8 cellular contexts compared by ENCODE assay signal in genomic region chr20:64254571-64255360, GRCh38. TPM values are rescaled to one million over a fixed set of nuclear protein-coding genes. Genes with fewer than 3 reads are reported as not detected.
DNase-seq lines count a peak whose midpoint lies in the region; ATAC-seq, FAIRE-seq and TF ChIP-seq lines count a peak whose summit lies in the region.

No MANE protein-coding gene starts in this region.

- no peaks in the 10 kb centered on the region for H3K9me3 Mint-ChIP-seq in nephron

- peaks cover 4 to 37% of the 10 kb centered on the region in 2 experiments; a peak in 3 of 4 replicates for H3K79me2 ChIP-seq in H1 (ENCODE audit: control insufficient read depth in 1 of 2, insufficient read depth in 2 of 2, low read length in 2 of 2)

- H3K27me3 Mint-ChIP-seq in nephron (ENCODE audit: low read depth): peaks cover 25% of the 10 kb centered on the region

- H3K27me3 ChIP-seq in BJ (ENCODE audit: control insufficient read depth, insufficient read depth, low read length): peaks cover under 1% of the 10 kb centered on the region; the same call in 1 of the 2 replicates
- H3K27me3 ChIP-seq in H1 (replicated peaks in 1 of 4; ENCODE audit: control insufficient read depth in 3 of 4, extremely low read depth in 1 of 4, insufficient read depth in 3 of 4, low read length in 3 of 4): no peaks in the 10 kb centered on the region; a peak in 1 of 7 replicates

- H3K79me1 ChIP-seq in H1 (ENCODE audit: low read depth, low read length): peaks cover 6% of the 10 kb centered on the region

- peak overlapping the region; percentile 79 for H4K5ac ChIP-seq in H1 (ENCODE audit: insufficient read length, low read depth, low read length)

- peak overlapping the region; percentile 77; the same call in 1 of the 2 replicates for H2BK12ac ChIP-seq in H1 (ENCODE audit: low read depth, low read length)

- no peak for ATAC-seq in GM18511 (IDR thresholded peaks at IDR 0.05; ENCODE audit: unreplicated experiment)

- CTCF ChIA-PET in BJ (lab: Yijun Ruan, JAX) (no interaction called here), H1 (lab: Charles Lee; ENCODE audit: partially characterized antibody) (interaction anchor here (1.2 to 6.5 kb wide), 5 partner anchors 9 to 135 kb away, joined by 3 to 41 read pairs (median 3); no protein-coding TSS in a partner anchor)

- H3K18ac ChIP-seq in H1 (ENCODE audit: extremely low read depth, low read length): peak overlapping the region; percentile 89; the same call in 1 of the 2 replicates

- POLR2A ChIA-PET in BJ (lab: Charles Lee) (interaction anchor here (0.6 kb wide), 1 partner anchor 42 kb away, joined by 4 read pairs; no protein-coding TSS in a partner anchor), H1 (lab: Charles Lee; ENCODE audit: partially characterized antibody) (interaction anchor here (0.9 to 3.2 kb wide), 6 partner anchors 9 to 205 kb away, joined by 3 to 11 read pairs (median 4); no protein-coding TSS in a partner anchor)

- H3K4me2 ChIP-seq in H1 (ENCODE audit: insufficient read depth in 1 of 2, low read depth in 2 of 2, low read length in 2 of 2): peak overlapping the region; percentile 66 to 82

- H3K23ac ChIP-seq in H1 (ENCODE audit: insufficient read length): no peak overlapping the region

- 70% methylated on average over 26 of the region's 28 CpGs; no CpG with 5 or more reads in 1 of the 2 experiments for WGBS in H1 (ENCODE audit: extremely low coverage in 1 of 2, insufficient coverage in 1 of 2, insufficient read length in 1 of 2, insufficient replicate concordance in 2 of 2, low coverage in 1 of 2, low lambda C conversion rate in 2 of 2, missing lambda C conversion rate in 1 of 2), 2 experiments

- no peak overlapping the region for H2BK120ac ChIP-seq in H1 (replicated peaks; ENCODE audit: low read depth, low read length)

- no peak overlapping the region for H3K4ac ChIP-seq in H1 (replicated peaks; ENCODE audit: insufficient read length, low read depth, low read length)

- peak overlapping the region; percentile 66; the same call in 1 of the 2 replicates for H2AFZ ChIP-seq in H1 (ENCODE audit: low read length)

- H3K4me3 Mint-ChIP-seq in nephron: peak overlapping the region; percentile 78 to 85 (median 81)

- no peak for TF ChIP-seq POLR2A in H1 (IDR thresholded peaks at IDR 0.05; ENCODE audit: control extremely low read depth in 1 of 2, low read depth in 2 of 2, low read length in 2 of 2)

- no peak for TF ChIP-seq EP300 in H1 (IDR thresholded peaks at IDR 0.05; ENCODE audit: borderline replicate concordance in 1 of 2, low read depth in 2 of 2, low read length in 2 of 2)

- no peak overlapping the region for H2AK5ac ChIP-seq in H1 (ENCODE audit: low read depth, low read length)

- H4K20me1 ChIP-seq in H1 (replicated peaks in 1 of 2; ENCODE audit: control insufficient read depth in 1 of 2, insufficient read depth in 2 of 2, low read length in 2 of 2): peaks cover 2% of the 10 kb centered on the region in 2 experiments

- peaks cover 3% of the 10 kb centered on the region; the same call in 1 of the 2 replicates for H3K23me2 ChIP-seq in H1 (ENCODE audit: low read depth, low read length)

- H3K36me3 ChIP-seq in BJ (ENCODE audit: control insufficient read depth, insufficient read depth, low read length) (no peaks in the 10 kb centered on the region), H1 (ENCODE audit: control insufficient read depth in 2 of 4, insufficient read depth in 4 of 4, low read length in 3 of 4) (no peaks in the 10 kb centered on the region)

- H2BK5ac ChIP-seq in H1 (ENCODE audit: low read depth, low read length): no peak overlapping the region; the same call in 1 of the 2 replicates

- no peak overlapping the region for H2BK20ac ChIP-seq in H1 (ENCODE audit: low read length)

- H3K9ac ChIP-seq in H1 (replicated peaks in 1 of 4; ENCODE audit: extremely low read depth in 1 of 4, low read depth in 3 of 4, low read length in 3 of 4): peak overlapping the region in 3 of 4 experiments; percentile 21 to 64 (median 38); a peak in 3 of 7 replicates

- H2BK15ac ChIP-seq in H1 (ENCODE audit: low read length): no peak overlapping the region

- H3K9me3 ChIP-seq in H1 (ENCODE audit: insufficient read depth in 2 of 2, low read depth in 1 of 2, low read length in 1 of 2): no peaks in the 10 kb centered on the region

- TF ChIP-seq RAD21 in H1 (IDR thresholded peaks at IDR 0.05 in 1 of 2, conservative IDR thresholded peaks at IDR 0.05 in 1 of 2; ENCODE audit: low read depth in 2 of 2, low read length in 2 of 2): no peak

- no peak overlapping the region for H3K27ac ChIP-seq in H1 (ENCODE audit: low read depth, low read length)

- peaks cover 2 to 17% (median 8%) of the 10 kb centered on the region in 4 experiments; a peak in 6 of 7 replicates for H3K4me1 ChIP-seq in H1 (replicated peaks in 1 of 4; ENCODE audit: control insufficient read depth in 3 of 4, insufficient read depth in 4 of 4, low read length in 3 of 4)

- no peak overlapping the region for H4K91ac ChIP-seq in H1 (replicated peaks; ENCODE audit: insufficient read length, low read length)

- H3K56ac ChIP-seq in H1 (replicated peaks; ENCODE audit: insufficient read length, low read depth, low read length): peak overlapping the region; percentile 60

- peak overlapping the region; percentile 74 to 90 (median 77) for H3K27ac Mint-ChIP-seq in nephron

- H3K4me1 Mint-ChIP-seq in nephron: peaks cover 40% of the 10 kb centered on the region

- TF ChIP-seq CTCF in BJ (IDR thresholded peaks at IDR 0.05; ENCODE audit: insufficient read depth, low read depth, low read length): no peak
- no peak for TF ChIP-seq CTCF in H1 (IDR thresholded peaks at IDR 0.05; ENCODE audit: control extremely low read depth in 1 of 3, insufficient read depth in 1 of 3, low read depth in 1 of 3, low read length in 3 of 3)
- no peak for TF ChIP-seq CTCF in nephron (IDR thresholded peaks at IDR 0.05; ENCODE audit: unreplicated experiment in 3 of 3)

- no peak overlapping the region for H3K14ac ChIP-seq in H1 (ENCODE audit: insufficient read length)

- H3K4me3 ChIP-seq in BJ (ENCODE audit: low read depth, low read length): peak overlapping the region; percentile 85
- H3K4me3 ChIP-seq in H1 (ENCODE audit: extremely low read depth in 1 of 4, insufficient read depth in 2 of 4, low read depth in 3 of 4, low read length in 4 of 4): peak overlapping the region; percentile 15 to 98 (median 48); a peak in 6 of 8 replicates

- DNase-seq in BJ (ENCODE audit: low read depth) (no peak), NCI-H526 (lab: John Stamatoyannopoulos, UW) (peak; percentile 25 to 78), H1 (ENCODE audit: low read depth in 1 of 2, low spot score in 2 of 2) (no peak), NCI-H1930 (lab: John Stamatoyannopoulos, UW) (no peak), hippocampal formation (lab: John Stamatoyannopoulos, UW) (no peak), GOT3 (lab: John Stamatoyannopoulos, UW) (no peak)

- no peaks in the 10 kb centered on the region for H3K36me3 Mint-ChIP-seq in nephron (ENCODE audit: low read depth)

- H4K8ac ChIP-seq in H1 (ENCODE audit: extremely low read depth, insufficient read depth, low read length): peak overlapping the region; percentile 88; the same call in 1 of the 2 replicates

- no peak for FAIRE-seq in H1 (lab: Jason Lieb, UNC)

TF ChIP-seq in H1, 55 proteins besides CTCF, POLR2A, EP300 and RAD21:
- no peak for TF ChIP-seq POLR2AphosphoS5 (IDR thresholded peaks at IDR 0.05; ENCODE audit: low read depth, low read length)
- peak; percentile 21 for TF ChIP-seq RNF2 (IDR thresholded peaks at IDR 0.05; ENCODE audit: borderline replicate concordance, low read depth, low read length, missing control alignments, poor library complexity, severe bottlenecking)
- no peak for TF ChIP-seq ASH2L (IDR thresholded peaks at IDR 0.05; ENCODE audit: low read length)
- no peak for TF ChIP-seq SIX5 (IDR thresholded peaks at IDR 0.05; ENCODE audit: low read depth, low read length)
- TF ChIP-seq BACH1 (IDR thresholded peaks at IDR 0.05; ENCODE audit: low read length): no peak

RNA-seq across cellular contexts. Expression of gene PCMTD2, which starts 0.8 kb away (rescaled TPM):
- polyA plus RNA-seq in BJ (2011; rRNA removed) (34.4 and 36.1 TPM in 2 replicates), H1 (2011; rRNA removed) (21.4 and 24.6 TPM in 2 replicates)
- 9.2 and 9.7 TPM in 2 replicates for polyA minus RNA-seq in BJ (2011; rRNA and poly(A)+ RNA removed)
- 55.1 and 57.8 TPM in 2 replicates for total RNA-seq in H1 (2021; fragmentation: NEBNext Ultra II Directional; extraction: Animal tissue kit (Norgen Biotek cat#: 25700))
- polyA plus RNA-seq in H1 (2011; cell fraction: cytosol; rRNA removed): 44.6 TPM
- 23.3 TPM for polyA plus RNA-seq in H1 (2011; cell fraction: nucleus; rRNA removed)
- polyA plus RNA-seq in H1 (2012, experiment 1 of 2): 39.3 to 55.1 TPM (median 48.2 TPM) in 4 replicates
- 3.9 TPM for polyA plus RNA-seq in H1 (2012, experiment 2 of 2)
- polyA plus RNA-seq in H1 (2013, experiment 1 of 2): 28.9 TPM
- polyA plus RNA-seq in H1 (2013, experiment 2 of 2): 28.7 TPM
- 33.6 and 34.0 TPM in 2 replicates for polyA minus RNA-seq in H1 (2011; rRNA and poly(A)+ RNA removed)
- 25.6 TPM for polyA minus RNA-seq in H1 (2011; cell fraction: cytosol; rRNA and poly(A)+ RNA removed)
- polyA minus RNA-seq in H1 (2011; cell fraction: nucleus; rRNA and poly(A)+ RNA removed): 23.9 TPM

Comparison
In these comparisons a context has a peak if more than half of its experiments do, and no peak if none do; other contexts are left out.
1. DNase-seq: peak in NCI-H526 (2 of 2); none in BJ (single experiment), H1 (0 of 2), NCI-H1930 (0 of 2), hippocampal formation (0 of 2) and GOT3 (single experiment).